13 cellular contexts compared by ENCODE assay signal in genomic region chr7:79308176-79308575, GRCh38.
DNase-seq lines count a peak whose midpoint lies in the region; ATAC-seq and TF ChIP-seq lines count a peak whose summit lies in the region.
"Had no signal": no experiment of that assay in that cellular context is flagged by ENCODE, and none has a peak within 500 bp of the region (broad histone marks: within the 10 kb centered on the region; RNA-seq: fewer than 3 reads in every experiment).

No MANE protein-coding gene starts in this region.

- H3K27ac Mint-ChIP-seq in chondrocyte (ENCODE audit: unreplicated experiment), result no peak overlapping the region
- H3K27ac Mint-ChIP-seq: activated naive CD4-positive, alpha-beta T cell treated with anti-CD3 and anti-CD28 coated beads, Interleukin-2, amount 50 U/mL, for 72 hours; natural killer cell treated with Interleukin-12 subunit alpha and Interleukin-12 subunit beta and Interleukin-15 and Interleukin-18, amount 100 ng/mL, for 72 hours had no signal

- H3K9me3 Mint-ChIP-seq in chondrocyte (ENCODE audit: low read depth), result no peaks in the 10 kb centered on the region
- H3K9me3 Mint-ChIP-seq: activated naive CD4-positive, alpha-beta T cell treated with anti-CD3 and anti-CD28 coated beads, Interleukin-2, amount 50 U/mL, for 72 hours had no signal

- CTCF ChIA-PET in RWPE1 (lab: Yijun Ruan, JAX), result interaction anchor here (1.3 kb wide), 1 partner anchor 10 kb away, joined by 3 read pairs; no protein-coding TSS in a partner anchor

- H3K4me3 Mint-ChIP-seq in chondrocyte (ENCODE audit: unreplicated experiment), result no peak overlapping the region
- H3K4me3 Mint-ChIP-seq: natural killer cell treated with Interleukin-12 subunit alpha and Interleukin-12 subunit beta and Interleukin-15 and Interleukin-18, amount 100 ng/mL, for 72 hours had no signal

- H3K27ac ChIP-seq in 22Rv1 (no peak overlapping the region), RWPE1 (no peak overlapping the region)
- H3K27ac ChIP-seq: uterus had no signal

- H3K4me1 Mint-ChIP-seq in chondrocyte (ENCODE audit: low read depth), result no peaks in the 10 kb centered on the region

- TF ChIP-seq CTCF in 22Rv1 (IDR thresholded peaks at IDR 0.05) (peak; percentile 50), chondrocyte (IDR thresholded peaks at IDR 0.05) (peak; percentile 19), RWPE1 (conservative IDR thresholded peaks at IDR 0.05; ENCODE audit: low read depth) (no peak)

- no peaks in the 10 kb centered on the region for H3K36me3 Mint-ChIP-seq in chondrocyte (ENCODE audit: low read depth)
- H3K36me3 Mint-ChIP-seq: activated naive CD4-positive, alpha-beta T cell treated with anti-CD3 and anti-CD28 coated beads, Interleukin-2, amount 50 U/mL, for 72 hours; natural killer cell treated with Interleukin-12 subunit alpha and Interleukin-12 subunit beta and Interleukin-15 and Interleukin-18, amount 100 ng/mL, for 72 hours had no signal

- DNase-seq in NCI-H1417 (lab: John Stamatoyannopoulos, UW) (peak in 2 of 3 experiments; percentile 38 to 83), chondrocyte (ENCODE audit: low spot score) (no peak), islet precursor cell (peak; percentile 57), RWPE1 (ENCODE audit: low spot score) (no peak), NCI-H1694 (lab: John Stamatoyannopoulos, UW) (no peak)
- DNase-seq in stimulated activated naive CD8-positive, alpha-beta T cell treated with anti-CD3 and anti-CD28 coated beads, Interleukin-15, Interleukin-2, amounts not matched to agents 100 U/mL and 50 U/mL, for 24 hours, result no peak
- DNase-seq in activated CD4-positive, alpha-beta T cell treated with anti-CD3 and anti-CD28 coated beads for 4 hours, result no peak
- DNase-seq: dermis blood vessel endothelial cell, NCI-H1436 treated with DMSO at 0.1 percent for 48 hours, uterus had no signal

- POLR2A ChIA-PET in RWPE1 (lab: Yijun Ruan, JAX; ENCODE audit: low non-redundant PET), result no interaction called here

- H3K27me3 Mint-ChIP-seq in chondrocyte (ENCODE audit: low read depth), result no peaks in the 10 kb centered on the region
- H3K27me3 Mint-ChIP-seq: natural killer cell treated with Interleukin-12 subunit alpha and Interleukin-12 subunit beta and Interleukin-15 and Interleukin-18, amount 100 ng/mL, for 72 hours had no signal

- no peak for ATAC-seq in stimulated activated naive CD8-positive, alpha-beta T cell treated with anti-CD3 and anti-CD28 coated beads, Interleukin-15, Interleukin-2, amounts not matched to agents 100 U/mL and 50 U/mL, for 24 hours
- ATAC-seq: activated naive CD4-positive, alpha-beta T cell treated with anti-CD3 and anti-CD28 coated beads, Interleukin-2, amount 50 U/mL, for 72 hours; natural killer cell treated with Interleukin-12 subunit alpha and Interleukin-12 subunit beta and Interleukin-15 and Interleukin-18, amount 100 ng/mL, for 72 hours had no signal

Comparison
In these comparisons a context has a peak if more than half of its experiments do, and no peak if none do; other contexts are left out.
1. DNase-seq: peak in NCI-H1417 (2 of 3) and islet precursor cell (single experiment); none in chondrocyte (single experiment), RWPE1 (single experiment), NCI-H1694 (single experiment), stimulated activated naive CD8-positive, alpha-beta T cell treated with anti-CD3 and anti-CD28 coated beads, Interleukin-15, Interleukin-2, amounts not matched to agents 100 U/mL and 50 U/mL, for 24 hours (single experiment) and activated CD4-positive, alpha-beta T cell treated with anti-CD3 and anti-CD28 coated beads for 4 hours (0 of 2).